9 cellular contexts compared by ENCODE assay signal in genomic region chr7:102288285-102288930, GRCh38. TPM values are rescaled to one million over a fixed set of nuclear protein-coding genes. Genes with fewer than 3 reads are reported as not detected.
DNase-seq lines count a peak whose midpoint lies in the region; ATAC-seq and TF ChIP-seq lines count a peak whose summit lies in the region.
"Had no signal": no experiment of that assay in that cellular context is flagged by ENCODE, and none has a peak within 500 bp of the region (broad histone marks: within the 10 kb centered on the region; RNA-seq: fewer than 3 reads in every experiment).

No MANE protein-coding gene starts in this region.

- H3K27me3 Mint-ChIP-seq in HFFc6 (ENCODE audit: insufficient read depth) = peaks cover 7% of the 10 kb centered on the region
- H3K27me3 Mint-ChIP-seq in activated CD8-positive, alpha-beta T cell treated with anti-CD3 and anti-CD28 coated beads, Interleukin-2, amount 10 ng/mL, durations not matched to agents 7 days and 5 days (ENCODE audit: low read depth) = peaks cover 23% of the 10 kb centered on the region

- no peaks in the 10 kb centered on the region for H3K9me3 ChIP-seq in muscle layer of colon (ENCODE audit: low read length)
- H3K9me3 ChIP-seq: mucosa of descending colon had no signal

- POLR2A ChIA-PET in BJ (lab: Charles Lee) = no interaction called here
- POLR2A ChIA-PET in activated CD8-positive, alpha-beta T cell treated with anti-CD3 and anti-CD28 coated beads, Interleukin-2, amount 10 ng/mL, durations not matched to agents 7 days and 5 days (lab: Charles Lee) = no interaction called here

- H3K27me3 ChIP-seq in BJ (ENCODE audit: control insufficient read depth, insufficient read depth, low read length) (peaks cover under 1% of the 10 kb centered on the region), muscle layer of colon (ENCODE audit: control insufficient read depth in 1 of 2, insufficient read depth in 2 of 2, low read length in 2 of 2) (peaks cover 0 to 11% of the 10 kb centered on the region in 2 donors)

- H3K4me3 Mint-ChIP-seq in HFFc6 = peak overlapping the region; percentile 13; the same call in 1 of the 2 replicates
- peak overlapping the region; percentile 38 for H3K4me3 Mint-ChIP-seq in activated CD8-positive, alpha-beta T cell treated with anti-CD3 and anti-CD28 coated beads, Interleukin-2, amount 10 ng/mL, durations not matched to agents 7 days and 5 days

- no peaks in the 10 kb centered on the region for H3K36me3 ChIP-seq in BJ (ENCODE audit: control insufficient read depth, insufficient read depth, low read length)
- H3K36me3 ChIP-seq in muscle layer of colon (ENCODE audit: insufficient read depth, low read length) = no peaks in the 10 kb centered on the region

- peaks cover 4% of the 10 kb centered on the region; the same call in 1 of the 2 replicates for H3K4me1 Mint-ChIP-seq in HFFc6 (ENCODE audit: low read depth)
- peaks cover 31% of the 10 kb centered on the region for H3K4me1 Mint-ChIP-seq in activated CD8-positive, alpha-beta T cell treated with anti-CD3 and anti-CD28 coated beads, Interleukin-2, amount 10 ng/mL, durations not matched to agents 7 days and 5 days (ENCODE audit: low read depth)

- no peak for ATAC-seq in activated CD8-positive, alpha-beta T cell treated with anti-CD3 and anti-CD28 coated beads, Interleukin-2, amount 10 ng/mL, durations not matched to agents 7 days and 5 days

- H3K4me3 ChIP-seq in BJ (ENCODE audit: low read depth, low read length) (0 out of 2 replicates have a peak overlapping the region, but pooled peaks have one; percentile 79), muscle layer of colon (ENCODE audit: low read depth in 1 of 2, low read length in 2 of 2) (peak overlapping the region; percentile 76 to 81)

- no peaks in the 10 kb centered on the region for H3K36me3 Mint-ChIP-seq in HFFc6 (ENCODE audit: low read depth)
- H3K36me3 Mint-ChIP-seq in activated CD8-positive, alpha-beta T cell treated with anti-CD3 and anti-CD28 coated beads, Interleukin-2, amount 10 ng/mL, durations not matched to agents 7 days and 5 days (ENCODE audit: low read depth) = no peaks in the 10 kb centered on the region

- peaks cover 17% of the 10 kb centered on the region for H3K4me1 ChIP-seq in muscle layer of colon (ENCODE audit: insufficient read depth, low read length)

- TF ChIP-seq CTCF in BJ (IDR thresholded peaks at IDR 0.05; ENCODE audit: insufficient read depth, low read depth, low read length) (no peak; the same call in 1 of the 2 replicates), HFFc6 (IDR thresholded peaks at IDR 0.05) (peak; percentile 27; the same call in 1 of the 2 replicates), GM20000 (IDR thresholded peaks at IDR 0.05; ENCODE audit: extremely low read depth, missing control alignments) (no peak)

- H3K9me3 Mint-ChIP-seq in HFFc6 = no peaks in the 10 kb centered on the region
- no peaks in the 10 kb centered on the region for H3K9me3 Mint-ChIP-seq in activated CD8-positive, alpha-beta T cell treated with anti-CD3 and anti-CD28 coated beads, Interleukin-2, amount 10 ng/mL, durations not matched to agents 7 days and 5 days (ENCODE audit: insufficient read depth)

- CTCF ChIA-PET in BJ (lab: Yijun Ruan, JAX) = interaction anchor here (0.9 to 1.8 kb wide), 4 partner anchors 8 to 878 kb away, joined by 3 to 7 read pairs (median 6); no protein-coding TSS in a partner anchor
- CTCF ChIA-PET in activated CD8-positive, alpha-beta T cell treated with anti-CD3 and anti-CD28 coated beads, Interleukin-2, amount 10 ng/mL, durations not matched to agents 7 days and 5 days (lab: Charles Lee) = interaction anchor here (1.0 to 1.3 kb wide), 3 partner anchors 10 to 103 kb away, joined by 3 to 5 read pairs (median 4); no protein-coding TSS in a partner anchor

- no peak overlapping the region for H3K27ac Mint-ChIP-seq in HFFc6
- H3K27ac Mint-ChIP-seq in activated CD8-positive, alpha-beta T cell treated with anti-CD3 and anti-CD28 coated beads, Interleukin-2, amount 10 ng/mL, durations not matched to agents 7 days and 5 days = no peak overlapping the region

- no peak for DNase-seq in BJ (ENCODE audit: low read depth)
- no peak for DNase-seq in HFFc6
- DNase-seq in activated CD8-positive, alpha-beta T cell treated with anti-CD3 and anti-CD28 coated beads, Interleukin-2, amount 10 ng/mL, durations not matched to agents 7 days and 5 days = peak; percentile 33
- DNase-seq in activated gamma-delta T cell (lab: John Stamatoyannopoulos, UW) = no peak
- no peak for DNase-seq in NCI-H1694 treated with DMSO at 0.1 percent for 48 hours (lab: John Stamatoyannopoulos, UW)
- no peak for DNase-seq in 8988T
- no peak for DNase-seq in GM20000 (ENCODE audit: low spot score)

- H3K9ac ChIP-seq in muscle layer of colon (ENCODE audit: low read length) = no peak overlapping the region

- no peak overlapping the region for H3K27ac ChIP-seq in muscle layer of colon (ENCODE audit: low read depth, low read length)

RNA-seq across cellular contexts. Expression of gene SH2B2, which starts 1.7 kb away (rescaled TPM):
- polyA plus RNA-seq in BJ (2011; rRNA removed) = 0.56 and 0.58 TPM in 2 replicates
- polyA minus RNA-seq in BJ (2011; rRNA and poly(A)+ RNA removed) = 0.72 and 2.0 TPM in 2 replicates
- total RNA-seq in HFFc6 (2021; fragmentation: NEBNext Ultra II Directional; extraction: Animal tissue kit (Norgen Biotek cat#: 25700)) = 1 to 10 TPM; 1.2 to 3.2 (median 1.6) TPM
- under 1 TPM; 0.16 to 0.52 TPM for total RNA-seq in activated CD8-positive, alpha-beta T cell treated with anti-CD3 and anti-CD28 coated beads, Interleukin-2, amount 10 ng/mL, durations not matched to agents 7 days and 5 days
